Comparison of ENCODE assay signal across 16 cellular contexts in the genomic region with DNA sequence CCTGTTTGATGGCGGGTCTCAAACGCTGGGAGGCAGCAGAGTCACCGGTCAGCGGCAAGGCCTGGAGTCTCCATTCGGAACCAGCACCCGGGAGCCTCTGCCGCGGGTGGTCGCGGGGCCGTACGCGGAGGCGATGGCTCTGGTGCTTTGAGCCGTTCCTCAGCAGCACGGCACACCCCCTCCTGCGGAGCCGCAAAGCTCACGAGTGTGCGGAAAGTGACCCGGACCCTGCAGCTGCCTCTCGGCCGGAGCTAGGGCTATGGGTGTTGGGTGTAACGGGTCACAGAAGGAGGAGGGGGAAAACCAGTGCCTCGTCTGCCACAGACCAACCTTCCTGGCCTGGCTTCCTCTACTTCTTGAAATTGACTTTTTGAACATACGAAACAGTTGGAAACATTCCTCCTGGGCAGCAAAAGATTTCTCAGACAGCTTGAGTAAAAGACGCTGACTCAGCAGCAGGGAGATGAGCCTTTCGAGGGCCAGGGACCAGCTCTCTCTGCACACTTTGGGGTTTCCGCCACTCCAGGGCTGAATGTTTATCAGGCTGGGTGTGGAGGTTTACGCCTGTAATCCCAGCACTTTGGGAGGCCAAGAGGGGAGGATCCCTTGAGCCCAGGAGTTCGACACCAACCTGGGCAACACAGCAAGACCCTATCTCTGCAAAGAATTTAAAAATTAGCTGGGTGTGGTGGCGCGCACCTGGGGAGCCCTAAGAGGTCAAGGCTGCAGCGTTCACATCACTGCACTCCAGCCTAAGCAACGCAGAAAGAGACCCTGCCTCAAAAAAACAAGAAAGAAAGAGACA. TPM values are rescaled to one million over a fixed set of nuclear protein-coding genes. Genes with fewer than 3 reads are reported as not detected.
A peak's percentile ranks its signal among the peaks of the same experiment; 100 is the strongest.
DNase-seq lines count a peak whose midpoint lies in the region; TF ChIP-seq lines count a peak whose summit lies in the region.
"Had no signal": no experiment of that assay in that cellular context is flagged by ENCODE, and none has a peak within 500 bp of the region (broad histone marks: within the 10 kb centered on the region; RNA-seq: fewer than 3 reads in every experiment).

No MANE protein-coding gene starts in this region.

- no peaks in the 10 kb centered on the region for H4K20me1 ChIP-seq in smooth muscle cell (ENCODE audit: low read depth)

- H3K36me3 ChIP-seq in smooth muscle cell (ENCODE audit: low read depth), result no peaks in the 10 kb centered on the region
- H3K36me3 ChIP-seq: colonic mucosa had no signal

- H3K27ac Mint-ChIP-seq in glutamatergic neuron (ENCODE audit: unreplicated experiment) (no peak overlapping the region), immature natural killer cell (no peak overlapping the region), endothelial cell (ENCODE audit: unreplicated experiment) (no peak overlapping the region)
- H3K27ac Mint-ChIP-seq: activated naive CD4-positive, alpha-beta T cell treated with anti-CD3 and anti-CD28 coated beads, Interleukin-2, amount 50 U/mL, for 24 hours; CD8-positive, alpha-beta memory T cell had no signal

- peaks cover 6% of the 10 kb centered on the region for H3K9me3 Mint-ChIP-seq in glutamatergic neuron (ENCODE audit: unreplicated experiment)
- H3K9me3 Mint-ChIP-seq in immature natural killer cell, result no peaks in the 10 kb centered on the region
- no peaks in the 10 kb centered on the region for H3K9me3 Mint-ChIP-seq in endothelial cell (ENCODE audit: unreplicated experiment)
- H3K9me3 Mint-ChIP-seq: activated naive CD4-positive, alpha-beta T cell treated with anti-CD3 and anti-CD28 coated beads, Interleukin-2, amount 50 U/mL, for 24 hours; CD8-positive, alpha-beta memory T cell had no signal

- no peak for TF ChIP-seq CTCF in RWPE1 (conservative IDR thresholded peaks at IDR 0.05; ENCODE audit: low read depth)
- no peak for TF ChIP-seq CTCF in smooth muscle cell (IDR thresholded peaks at IDR 0.05; ENCODE audit: borderline replicate concordance, insufficient read depth, poor library complexity, severe bottlenecking)
- no peak for TF ChIP-seq CTCF in glutamatergic neuron (IDR thresholded peaks at IDR 0.05; ENCODE audit: partially characterized antibody, unreplicated experiment)
- TF ChIP-seq CTCF in endothelial cell (IDR thresholded peaks at IDR 0.05; ENCODE audit: unreplicated experiment), result no peak

- H3K27ac ChIP-seq in RWPE1, result peak overlapping the region; percentile 91
- peak overlapping the region; percentile 90 for H3K27ac ChIP-seq in smooth muscle cell (ENCODE audit: low read depth)

- DNase-seq in GM04504 (ENCODE audit: low read depth) (peak; percentile 4), RWPE1 (ENCODE audit: low spot score) (no peak), fibroblast of the conjunctiva (ENCODE audit: low read depth) (peak; percentile 24), smooth muscle cell (lab: John Stamatoyannopoulos, UW; ENCODE audit: unreplicated experiment) (no peak), glutamatergic neuron (no peak), immature natural killer cell (no peak), endothelial cell (ENCODE audit: low spot score) (no peak), SHP77 treated with DMSO at 0.1 percent for 48 hours (lab: John Stamatoyannopoulos, UW) (no peak)
- DNase-seq: activated CD8-positive, alpha-beta memory T cell treated with anti-CD3 and anti-CD28 coated beads for 24 hours; CD8-positive, alpha-beta memory T cell; NCI-H1105 treated with DMSO at 0.1 percent for 48 hours; NCI-H510A treated with DMSO at 0.1 percent for 48 hours; posterior cingulate gyrus; stimulated activated naive CD4-positive, alpha-beta T cell had no signal

- H3K36me3 Mint-ChIP-seq in glutamatergic neuron (ENCODE audit: unreplicated experiment) (no peaks in the 10 kb centered on the region), immature natural killer cell (peaks cover 0 to 3% (median 0%) of the 10 kb centered on the region in 3 donors), endothelial cell (ENCODE audit: low read depth, unreplicated experiment) (peaks cover 4% of the 10 kb centered on the region)
- H3K36me3 Mint-ChIP-seq: activated naive CD4-positive, alpha-beta T cell treated with anti-CD3 and anti-CD28 coated beads, Interleukin-2, amount 50 U/mL, for 24 hours; CD8-positive, alpha-beta memory T cell had no signal

- H3K9ac ChIP-seq in smooth muscle cell (ENCODE audit: low read depth), result peak overlapping the region; percentile 14

- no peak overlapping the region for H2AFZ ChIP-seq in smooth muscle cell (ENCODE audit: low read depth)

- peaks cover 6% of the 10 kb centered on the region for H3F3A ChIP-seq in smooth muscle cell (ENCODE audit: low read depth)

- 65% methylated on average over 35 of the region's 35 CpGs for WGBS in smooth muscle cell (ENCODE audit: low lambda C conversion rate)

- H3K4me1 ChIP-seq in smooth muscle cell (ENCODE audit: low read depth), result peaks cover 7% of the 10 kb centered on the region

- no peaks in the 10 kb centered on the region for H3K4me1 Mint-ChIP-seq in glutamatergic neuron (ENCODE audit: low read depth, unreplicated experiment)
- H3K4me1 Mint-ChIP-seq in immature natural killer cell, result peaks cover 0 to 1% of the 10 kb centered on the region in 2 donors
- peaks cover 4% of the 10 kb centered on the region for H3K4me1 Mint-ChIP-seq in endothelial cell (ENCODE audit: unreplicated experiment)
- H3K4me1 Mint-ChIP-seq: activated naive CD4-positive, alpha-beta T cell treated with anti-CD3 and anti-CD28 coated beads, Interleukin-2, amount 50 U/mL, for 24 hours had no signal

- POLR2A ChIA-PET in RWPE1 (lab: Yijun Ruan, JAX; ENCODE audit: low non-redundant PET), result no interaction called here

- H3K9me3 ChIP-seq in smooth muscle cell (replicated peaks; ENCODE audit: low read depth), result no peaks in the 10 kb centered on the region
- H3K9me3 ChIP-seq: colonic mucosa had no signal

- H3K79me2 ChIP-seq in smooth muscle cell (ENCODE audit: low read depth), result no peaks in the 10 kb centered on the region

- peak overlapping the region; percentile 4 for H3K4me2 ChIP-seq in smooth muscle cell

- H3K27me3 ChIP-seq in smooth muscle cell (ENCODE audit: low read depth), result no peaks in the 10 kb centered on the region
- H3K27me3 ChIP-seq: colonic mucosa had no signal

- no peak overlapping the region for H3K4me3 ChIP-seq in smooth muscle cell
- H3K4me3 ChIP-seq: colonic mucosa had no signal

- H3K27me3 Mint-ChIP-seq in glutamatergic neuron (ENCODE audit: unreplicated experiment) (peaks cover 2% of the 10 kb centered on the region), immature natural killer cell (ENCODE audit: low read depth in 3 of 3) (peaks cover 0 to 2% (median 0%) of the 10 kb centered on the region in 3 donors), endothelial cell (ENCODE audit: unreplicated experiment) (peaks cover 6% of the 10 kb centered on the region)
- H3K27me3 Mint-ChIP-seq: activated naive CD4-positive, alpha-beta T cell treated with anti-CD3 and anti-CD28 coated beads, Interleukin-2, amount 50 U/mL, for 24 hours; CD8-positive, alpha-beta memory T cell had no signal

- H3K4me3 Mint-ChIP-seq in glutamatergic neuron (ENCODE audit: unreplicated experiment), result no peak overlapping the region
- no peak overlapping the region for H3K4me3 Mint-ChIP-seq in immature natural killer cell
- no peak overlapping the region for H3K4me3 Mint-ChIP-seq in endothelial cell (ENCODE audit: unreplicated experiment)
- H3K4me3 Mint-ChIP-seq: activated naive CD4-positive, alpha-beta T cell treated with anti-CD3 and anti-CD28 coated beads, Interleukin-2, amount 50 U/mL, for 24 hours; CD8-positive, alpha-beta memory T cell had no signal

- CTCF ChIA-PET in RWPE1 (lab: Yijun Ruan, JAX), result interaction anchor here (0.5 kb wide), 1 partner anchor 385 kb away, joined by 5 read pairs; no protein-coding TSS in a partner anchor

RNA-seq across cellular contexts. Expression of gene PITPNA, which starts 26.4 kb away (rescaled TPM):
- 14.4 and 26.9 TPM in 2 replicates for total RNA-seq in smooth muscle cell
- 42.7 and 47.2 TPM in 2 replicates for polyA plus RNA-seq in smooth muscle cell
- 65.5 TPM for total RNA-seq in glutamatergic neuron (ENCODE audit: unreplicated experiment)
- 10 to 100 TPM; 33.6 to 41.5 (median 37.6) TPM for polyA plus RNA-seq in immature natural killer cell
- total RNA-seq in endothelial cell (ENCODE audit: unreplicated experiment), result 215 TPM

RNA-seq across cellular contexts. Expression of gene SLC43A2, which starts 39.7 kb away (rescaled TPM):
- total RNA-seq in smooth muscle cell (3.8 and 4.4 TPM in 2 replicates), glutamatergic neuron (ENCODE audit: unreplicated experiment) (31.3 TPM), endothelial cell (ENCODE audit: unreplicated experiment) (71.4 TPM)
- polyA plus RNA-seq in smooth muscle cell (5.3 and 7.1 TPM in 2 replicates), immature natural killer cell (1 to 10 TPM; 3.6 to 8.3 (median 4.5) TPM)

RNA-seq across cellular contexts. Expression of gene SCARF1, which starts 56.5 kb away (rescaled TPM):
- 0.45 and 0.63 TPM in 2 replicates for total RNA-seq in smooth muscle cell
- polyA plus RNA-seq in smooth muscle cell, result 0.11 and 0.65 TPM in 2 replicates
- 4.0 TPM for total RNA-seq in glutamatergic neuron (ENCODE audit: unreplicated experiment)
- under 1 TPM; 0.12 to 0.95 (median 0.64) TPM for polyA plus RNA-seq in immature natural killer cell
- 289 TPM for total RNA-seq in endothelial cell (ENCODE audit: unreplicated experiment)

Comparison
In these comparisons a context has a peak if more than half of its experiments do, and no peak if none do; other contexts are left out.
1. DNase-seq: peak in GM04504 (single experiment) and fibroblast of the conjunctiva (single experiment); none in RWPE1 (single experiment), smooth muscle cell (single experiment), glutamatergic neuron (single experiment), immature natural killer cell (0 of 3), endothelial cell (single experiment) and SHP77 treated with DMSO at 0.1 percent for 48 hours (single experiment).
2. RNA of gene SCARF1, which starts 56.5 kb away (total RNA-seq): 289 TPM in endothelial cell (single experiment); 4.0 TPM in glutamatergic neuron (single experiment) and 0.45 to 0.63 TPM in smooth muscle cell; every median in the first group is over 10 times any median in the second.